8 cellular contexts compared by ENCODE assay signal in genomic region chr19:49812997-49813861, GRCh38. TPM values are rescaled to one million over a fixed set of nuclear protein-coding genes. Genes with fewer than 3 reads are reported as not detected.
DNase-seq lines count a peak whose midpoint lies in the region; TF ChIP-seq lines count a peak whose summit lies in the region.

TSS of gene FUZ (minus strand) at chr19:49813292. CDS start at chr19:49813106, 186 bp downstream.

- H3K27me3 Mint-ChIP-seq in endodermal cell (ENCODE audit: insufficient read depth), result peaks cover 1% of the 10 kb centered on the region

- H3K36me3 Mint-ChIP-seq in endodermal cell (ENCODE audit: low read depth), result peaks cover 3% of the 10 kb centered on the region

- H2AFZ ChIP-seq in mesenchymal stem cell (ENCODE audit: low read depth, low read length), result peak within 1 kb of the TSS; percentile 73

- peak within 1 kb of the TSS in 1 of 2 experiments; percentile 72 for H2BK12ac ChIP-seq in mesenchymal stem cell (ENCODE audit: low read length in 2 of 2)

- peak within 1 kb of the TSS; percentile 23 to 85 for H3K18ac ChIP-seq in mesenchymal stem cell (ENCODE audit: low read depth in 1 of 2, low read length in 2 of 2)

- H2BK5ac ChIP-seq in mesenchymal stem cell (ENCODE audit: low read depth, low read length, poor library complexity, severe bottlenecking), result no peak within 1 kb of the TSS

- peak within 1 kb of the TSS; percentile 94 for H4K8ac ChIP-seq in mesenchymal stem cell (ENCODE audit: low read length)

- peak within 1 kb of the TSS; percentile 94 for H3K9ac ChIP-seq in endodermal cell (ENCODE audit: extremely low read depth, low read length, poor library complexity, severe bottlenecking)
- H3K9ac ChIP-seq in mesenchymal stem cell (ENCODE audit: low read length), result peak within 1 kb of the TSS; percentile 95

- H3K27ac ChIP-seq in endodermal cell (ENCODE audit: low read depth, low read length) (peak within 1 kb of the TSS; percentile 95), mesenchymal stem cell (ENCODE audit: low read length, poor library complexity, severe bottlenecking) (peak within 1 kb of the TSS; percentile 83)

- peak within 1 kb of the TSS; percentile 27 for H4K91ac ChIP-seq in mesenchymal stem cell (ENCODE audit: low read length)

- no peaks in the 10 kb centered on the region for H3K4me1 ChIP-seq in endodermal cell (ENCODE audit: control insufficient read depth, insufficient read depth, low read length)
- peaks cover 21% of the 10 kb centered on the region for H3K4me1 ChIP-seq in mesenchymal stem cell (ENCODE audit: control insufficient read depth, insufficient read depth, low read depth, low read length)

- peak; percentile 64 for TF ChIP-seq CTCF in endodermal cell (conservative IDR thresholded peaks at IDR 0.05)

- H3K4me3 ChIP-seq in endodermal cell (ENCODE audit: low read length), result peak within 1 kb of the TSS; percentile 89
- peak within 1 kb of the TSS; percentile 71 to 83 for H3K4me3 ChIP-seq in mesenchymal stem cell (ENCODE audit: insufficient read depth in 1 of 2, low read depth in 1 of 2, low read length in 2 of 2)

- H3K4me3 Mint-ChIP-seq in endodermal cell, result peak within 1 kb of the TSS; percentile 84

- H3K4ac ChIP-seq in mesenchymal stem cell (ENCODE audit: low read depth in 1 of 2, low read length in 2 of 2), result peak within 1 kb of the TSS; percentile 9 to 90

- no peaks in the 10 kb centered on the region for H3K27me3 ChIP-seq in endodermal cell (ENCODE audit: control insufficient read depth, insufficient read depth, low read length, poor library complexity, severe bottlenecking)
- H3K27me3 ChIP-seq in mesenchymal stem cell (ENCODE audit: control insufficient read depth in 1 of 2, insufficient read depth in 1 of 2, low read length in 2 of 2), result no peaks in the 10 kb centered on the region

- H3K9me3 ChIP-seq in endodermal cell (ENCODE audit: control insufficient read depth, low read length) (no peaks in the 10 kb centered on the region), mesenchymal stem cell (ENCODE audit: control insufficient read depth, low read length) (no peaks in the 10 kb centered on the region)

- H3K36me3 ChIP-seq in endodermal cell (ENCODE audit: control insufficient read depth, insufficient read depth, low read length), result no peaks in the 10 kb centered on the region
- peaks cover under 1 to 9% of the 10 kb centered on the region in 2 experiments for H3K36me3 ChIP-seq in mesenchymal stem cell (ENCODE audit: control insufficient read depth in 1 of 2, insufficient read depth in 2 of 2, low read depth in 1 of 2, low read length in 2 of 2)

- peaks cover 8% of the 10 kb centered on the region for H3K4me1 Mint-ChIP-seq in endodermal cell

- WGBS in endodermal cell (ENCODE audit: insufficient coverage in 1 of 2, insufficient read length in 1 of 2), 2 experiments, result 0 to 1% methylated on average over 12 to 41 of the region's 45 CpGs
- WGBS in mesenchymal stem cell, result under 1% methylated on average over 31 of the region's 45 CpGs

- peak within 1 kb of the TSS; percentile 6 for H2AK5ac ChIP-seq in mesenchymal stem cell (ENCODE audit: low read length, severe bottlenecking)

- peak within 1 kb of the TSS; percentile 94 for H3K4me2 ChIP-seq in mesenchymal stem cell (ENCODE audit: low read length, poor library complexity, severe bottlenecking)

- H3K79me1 ChIP-seq in mesenchymal stem cell (replicated peaks; ENCODE audit: low read length, poor library complexity, severe bottlenecking), result peaks cover 3% of the 10 kb centered on the region

- H2BK120ac ChIP-seq in mesenchymal stem cell (ENCODE audit: low read depth, low read length), result no peak within 1 kb of the TSS

- peak within 1 kb of the TSS; percentile 84 for H2BK15ac ChIP-seq in mesenchymal stem cell (ENCODE audit: low read depth, poor library complexity, severe bottlenecking)

- peak within 1 kb of the TSS; percentile 100 for H3K27ac Mint-ChIP-seq in endodermal cell

- peak; percentile 99 for DNase-seq in Ammon's horn (ENCODE audit: low spot score)
- DNase-seq in GM19238 (ENCODE audit: insufficient read length, low spot score), result peak; percentile 85
- peak; percentile 96 for DNase-seq in HT-29 (ENCODE audit: low spot score)
- DNase-seq in NOMO-1 treated with dmso at 0.1 percent for 144 hours (lab: John Stamatoyannopoulos, UW; ENCODE audit: unreplicated experiment), result peak; percentile 88
- peak; percentile 85 for DNase-seq in activated CD8-positive, alpha-beta memory T cell treated with anti-CD3 and anti-CD28 coated beads, Interleukin-2, amount 50 U/mL, for 1 hour (ENCODE audit: extremely low read depth)
- DNase-seq in endodermal cell, result peak; percentile 99
- peak; percentile 99 for DNase-seq in mesenchymal stem cell
- peak; percentile 80 for DNase-seq in stimulated activated CD8-positive, alpha-beta memory T cell treated with anti-CD3 and anti-CD28 coated beads, Interleukin-12 subunit alpha, Interleukin-12 subunit beta, amount 100 ng/mL, for 24 hours (ENCODE audit: extremely low read depth)

- H3K14ac ChIP-seq in mesenchymal stem cell (ENCODE audit: low read length in 2 of 2), result peak within 1 kb of the TSS in 1 of 2 experiments; percentile 92

- peak within 1 kb of the TSS in 1 of 2 experiments; percentile 77 for H3K23ac ChIP-seq in mesenchymal stem cell (ENCODE audit: low read length in 2 of 2)

- no peaks in the 10 kb centered on the region for H3K9me3 Mint-ChIP-seq in endodermal cell

RNA-seq across cellular contexts. Expression of gene FUZ, which starts in this region (rescaled TPM):
- total RNA-seq in HT-29 (2014; rRNA removed; shearing (Covaris generic)), result 2.0 and 3.1 TPM in 2 replicates
- total RNA-seq in endodermal cell, result 10 to 100 TPM; 26.1 to 41.2 TPM
- polyA plus RNA-seq in endodermal cell (2013, experiment 1 of 2), result 33.6 TPM
- 32.8 TPM for polyA plus RNA-seq in endodermal cell (2013, experiment 2 of 2)
- polyA plus RNA-seq in mesenchymal stem cell (2013, experiment 1 of 2), result 5.5 TPM
- 5.0 TPM for polyA plus RNA-seq in mesenchymal stem cell (2013, experiment 2 of 2)

Comparison
In these comparisons a context has a peak if more than half of its experiments do, and no peak if none do; other contexts are left out.
1. Peak in every context shown above with its lines: DNase-seq, H3K4me3 ChIP-seq and H3K27ac ChIP-seq.